In genomic region chr6:422423-423061, GRCh38 we compare ENCODE assay signal across 8 cellular contexts. TPM values are rescaled to one million over a fixed set of nuclear protein-coding genes. Genes with fewer than 3 reads are reported as not detected.
DNase-seq lines count a peak whose midpoint lies in the region; ATAC-seq and TF ChIP-seq lines count a peak whose summit lies in the region.

No MANE protein-coding gene starts in this region.

- H3K9me3 Mint-ChIP-seq in HFFc6, result peaks cover 9% of the 10 kb centered on the region
- H3K9me3 Mint-ChIP-seq in stimulated activated effector memory CD8-positive, alpha-beta T cell treated with anti-CD3 and anti-CD28 coated beads, Interleukin-12 subunit alpha, Interleukin-12 subunit beta, amount 100 ng/mL, for 72 hours, result no peaks in the 10 kb centered on the region
- peaks cover 9% of the 10 kb centered on the region for H3K9me3 Mint-ChIP-seq in mesothelial cell of epicardium

- H3K4me3 Mint-ChIP-seq in HFFc6 (no peak overlapping the region), mesothelial cell of epicardium (no peak overlapping the region)
- H3K4me3 Mint-ChIP-seq in stimulated activated effector memory CD8-positive, alpha-beta T cell treated with anti-CD3 and anti-CD28 coated beads, Interleukin-12 subunit alpha, Interleukin-12 subunit beta, amount 100 ng/mL, for 72 hours, result no peak overlapping the region

- TF ChIP-seq CTCF in GM10248 (IDR thresholded peaks at IDR 0.05; ENCODE audit: control extremely low read depth, extremely low read depth, low read depth, missing control alignments) (no peak), HFFc6 (IDR thresholded peaks at IDR 0.05) (no peak), RWPE1 (conservative IDR thresholded peaks at IDR 0.05; ENCODE audit: low read depth) (no peak), mesothelial cell of epicardium (IDR thresholded peaks at IDR 0.05; ENCODE audit: unreplicated experiment) (no peak), BE2C (IDR thresholded peaks at IDR 0.05; ENCODE audit: low read depth, low read length) (no peak)

- no peak overlapping the region for H3K27ac ChIP-seq in RWPE1

- ATAC-seq in stimulated activated effector memory CD8-positive, alpha-beta T cell treated with anti-CD3 and anti-CD28 coated beads, Interleukin-12 subunit alpha, Interleukin-12 subunit beta, amount 100 ng/mL, for 72 hours, result peak; percentile 100

- no peak overlapping the region for H3K27ac Mint-ChIP-seq in HFFc6
- H3K27ac Mint-ChIP-seq in stimulated activated effector memory CD8-positive, alpha-beta T cell treated with anti-CD3 and anti-CD28 coated beads, Interleukin-12 subunit alpha, Interleukin-12 subunit beta, amount 100 ng/mL, for 72 hours, result no peak overlapping the region
- no peak overlapping the region for H3K27ac Mint-ChIP-seq in mesothelial cell of epicardium

- H3K4me3 ChIP-seq in BE2C (ENCODE audit: low read depth, low read length), result no peak overlapping the region

- peaks cover 10% of the 10 kb centered on the region for H3K4me1 Mint-ChIP-seq in HFFc6 (ENCODE audit: low read depth)
- H3K4me1 Mint-ChIP-seq in stimulated activated effector memory CD8-positive, alpha-beta T cell treated with anti-CD3 and anti-CD28 coated beads, Interleukin-12 subunit alpha, Interleukin-12 subunit beta, amount 100 ng/mL, for 72 hours, result peaks cover 19% of the 10 kb centered on the region
- H3K4me1 Mint-ChIP-seq in mesothelial cell of epicardium, result no peaks in the 10 kb centered on the region

- H3K27me3 ChIP-seq in BE2C, result no peaks in the 10 kb centered on the region

- no peaks in the 10 kb centered on the region for H3K4me1 ChIP-seq in BE2C

- H3K27me3 Mint-ChIP-seq in HFFc6 (ENCODE audit: insufficient read depth) (peaks cover 10% of the 10 kb centered on the region), mesothelial cell of epicardium (ENCODE audit: low read depth) (no peaks in the 10 kb centered on the region)

- POLR2A ChIA-PET in GM10248 (lab: Yijun Ruan, JAX), result interaction anchor here (0.6 to 1.3 kb wide), 4 partner anchors 14 to 109 kb away, joined by 3 to 8 read pairs (median 5); partner anchors contain the start of gene IRF4
- POLR2A ChIA-PET in RWPE1 (lab: Yijun Ruan, JAX; ENCODE audit: low non-redundant PET), result interaction anchor here (0.6 kb wide), 1 partner anchor 135 kb away, joined by 4 read pairs; no protein-coding TSS in a partner anchor

- CTCF ChIA-PET in GM10248 (lab: Yijun Ruan, JAX) (interaction anchor here (0.9 kb wide), 1 partner anchor 13 kb away, joined by 3 read pairs; no protein-coding TSS in a partner anchor), RWPE1 (lab: Yijun Ruan, JAX) (interaction anchor here (0.6 kb wide), 2 partner anchors 17 to 177 kb away, joined by 3 read pairs; no protein-coding TSS in a partner anchor)

- peaks cover 6% of the 10 kb centered on the region; the same call in 1 of the 2 replicates for H3K36me3 Mint-ChIP-seq in HFFc6 (ENCODE audit: low read depth)
- H3K36me3 Mint-ChIP-seq in stimulated activated effector memory CD8-positive, alpha-beta T cell treated with anti-CD3 and anti-CD28 coated beads, Interleukin-12 subunit alpha, Interleukin-12 subunit beta, amount 100 ng/mL, for 72 hours, result no peaks in the 10 kb centered on the region
- no peaks in the 10 kb centered on the region for H3K36me3 Mint-ChIP-seq in mesothelial cell of epicardium

- H3K36me3 ChIP-seq in BE2C, result no peaks in the 10 kb centered on the region

- DNase-seq in GM10248 (ENCODE audit: extremely low spot score), result peak; percentile 83
- peak; percentile 76 for DNase-seq in HFFc6
- DNase-seq in RWPE1 (ENCODE audit: low spot score), result peak; percentile 89
- peak; percentile 72 for DNase-seq in epidermal melanocyte (ENCODE audit: insufficient read length, low spot score)
- DNase-seq in stimulated activated effector memory CD8-positive, alpha-beta T cell treated with anti-CD3 and anti-CD28 coated beads, Interleukin-12 subunit alpha, Interleukin-12 subunit beta, amount 100 ng/mL, for 72 hours (ENCODE audit: low spot score in 2 of 2), result peak in 1 of 2 donors; percentile 74
- no peak for DNase-seq in mesothelial cell of epicardium (ENCODE audit: low spot score in 2 of 2, unreplicated experiment in 2 of 2)
- no peak for DNase-seq in NAMALWA (ENCODE audit: low spot score)
- DNase-seq in BE2C, result no peak

- H3K9me3 ChIP-seq in BE2C, result no peaks in the 10 kb centered on the region

RNA-seq across cellular contexts. Expression of gene IRF4, which starts 31.0 kb away (rescaled TPM):
- total RNA-seq in HFFc6 (2021; fragmentation: NEBNext Ultra II Directional; extraction: Animal tissue kit (Norgen Biotek cat#: 25700)), result not detected
- 0.11 TPM in 1 of 3 replicates, not detected in the others for total RNA-seq in mesothelial cell of epicardium
- polyA plus RNA-seq in BE2C (2012; ENCODE audit: insufficient read depth, insufficient read length, low read depth), result not detected

Comparison
In these comparisons a context has a peak if more than half of its experiments do, and no peak if none do; other contexts are left out.
1. DNase-seq: peak in GM10248 (single experiment), HFFc6 (single experiment), RWPE1 (single experiment) and epidermal melanocyte (single experiment); none in mesothelial cell of epicardium (0 of 2), NAMALWA (single experiment) and BE2C (single experiment).